14 cellular contexts compared by ENCODE assay signal in genomic region chr19:15810335-15810734, GRCh38. TPM values are rescaled to one million over a fixed set of nuclear protein-coding genes. Genes with fewer than 3 reads are reported as not detected.
DNase-seq lines count a peak whose midpoint lies in the region; ATAC-seq and TF ChIP-seq lines count a peak whose summit lies in the region.
"Had no signal": no experiment of that assay in that cellular context is flagged by ENCODE, and none has a peak within 500 bp of the region (broad histone marks: within the 10 kb centered on the region; RNA-seq: fewer than 3 reads in every experiment).

No MANE protein-coding gene starts in this region.

- no peaks in the 10 kb centered on the region for H4K20me1 ChIP-seq in PC-9 (ENCODE audit: insufficient read depth)

- DNase-seq in heart left ventricle (peak in 1 of 5 donors; percentile 7), Right ventricle myocardium inferior (ENCODE audit: missing footprints) (no peak), PC-9 (peak; percentile 37 to 63), fibroblast of mammary gland (ENCODE audit: low read depth) (peak; percentile 0), vagina (ENCODE audit: extremely low spot score in 2 of 2) (no peak), H7 (no peak), mesothelial cell of epicardium (ENCODE audit: low spot score in 2 of 2, unreplicated experiment in 2 of 2) (no peak)
- DNase-seq: activated CD4-positive, alpha-beta T cell treated with anti-CD3 and anti-CD28 coated beads for 48 hours; islet precursor cell had no signal

- peak in 1 of 4 donors; percentile 32 for ATAC-seq in heart left ventricle
- ATAC-seq in Right ventricle myocardium inferior, result no peak
- no peak for ATAC-seq in GM19397 (IDR thresholded peaks at IDR 0.05; ENCODE audit: unreplicated experiment)
- ATAC-seq: activated naive CD4-positive, alpha-beta T cell treated with anti-CD3 and anti-CD28 coated beads, Interleukin-2, amount 50 U/mL, for 72 hours had no signal

- H3F3A ChIP-seq in PC-9 (ENCODE audit: insufficient read depth, low read depth), result peaks cover 7% of the 10 kb centered on the region; the same call in 1 of the 2 replicates

- H3K27me3 ChIP-seq in heart left ventricle (peaks cover 0 to 28% (median 0%) of the 10 kb centered on the region in 9 donors), PC-9 (ENCODE audit: insufficient read depth, low read depth) (no peaks in the 10 kb centered on the region), vagina (no peaks in the 10 kb centered on the region), H7 (ENCODE audit: control insufficient read depth, insufficient read depth, low read length) (no peaks in the 10 kb centered on the region)

- no peaks in the 10 kb centered on the region for H3K27me3 Mint-ChIP-seq in mesothelial cell of epicardium (ENCODE audit: low read depth)
- H3K27me3 Mint-ChIP-seq: type B pancreatic cell had no signal

- intact Hi-C loops in heart left ventricle (cut with DNase I) (loop anchor here in 8 of 10 donors (1.0 to 10.0 kb wide), 4 partner anchors 176 to 183 kb away; no protein-coding TSS in a partner anchor), Right ventricle myocardium inferior (cut with DNase I) (loop anchor here (1.0 kb wide), 1 partner anchor 181 kb away; no protein-coding TSS in a partner anchor), PC-9 (cut with micrococcal nuclease; ENCODE audit: unreplicated experiment) (loop anchor here (1.0 to 5.0 kb wide), 2 partner anchors 181 to 228 kb away; no protein-coding TSS in a partner anchor), vagina (cut with DNase I) (no loop called here)

- TF ChIP-seq POLR2A in heart left ventricle (IDR thresholded peaks at IDR 0.05), result no peak
- no peak for TF ChIP-seq POLR2A in vagina (IDR thresholded peaks at IDR 0.05)

- POLR2A ChIA-PET in PC-9 (lab: Charles Lee; ENCODE audit: unreplicated experiment), result interaction anchor here (0.6 to 0.7 kb wide), 2 partner anchors 18 to 176 kb away, joined by 3 read pairs; no protein-coding TSS in a partner anchor

- TF ChIP-seq CTCF in heart left ventricle (IDR thresholded peaks at IDR 0.05) (peak; percentile 13 to 58 (median 43)), PC-9 (conservative IDR thresholded peaks at IDR 0.05) (peak; percentile 63), fibroblast of mammary gland (conservative IDR thresholded peaks at IDR 0.05; ENCODE audit: control insufficient read depth, insufficient read depth, low read depth, low read length) (no peak), vagina (IDR thresholded peaks at IDR 0.05) (peak in 2 of 3 experiments; percentile 11 to 38), mesothelial cell of epicardium (IDR thresholded peaks at IDR 0.05; ENCODE audit: unreplicated experiment) (no peak)

- H3K79me2 ChIP-seq in PC-9 (ENCODE audit: low read depth), result no peaks in the 10 kb centered on the region

- H3K27ac ChIP-seq in heart left ventricle (no peak overlapping the region), PC-9 (no peak overlapping the region), vagina (no peak overlapping the region)
- H3K27ac ChIP-seq: KMS-11 had no signal

- no peak overlapping the region for H3K4me3 Mint-ChIP-seq in mesothelial cell of epicardium
- H3K4me3 Mint-ChIP-seq: type B pancreatic cell had no signal

- no TSS peak for BruUV-seq in PC-9 (replicated peaks; lab: Mats Ljungman, UMichigan)

- H3K4me1 ChIP-seq in heart left ventricle (no peaks in the 10 kb centered on the region), PC-9 (replicated peaks; ENCODE audit: insufficient read depth) (peaks cover 6% of the 10 kb centered on the region; the same call in 1 of the 2 replicates), vagina (no peaks in the 10 kb centered on the region)

- H3K36me3 Mint-ChIP-seq in mesothelial cell of epicardium, result no peaks in the 10 kb centered on the region
- H3K36me3 Mint-ChIP-seq: type B pancreatic cell had no signal

- H3K4me2 ChIP-seq in PC-9, result no peak overlapping the region
- H3K4me2 ChIP-seq: KMS-11 had no signal

- H3K27ac Mint-ChIP-seq in mesothelial cell of epicardium, result no peak overlapping the region
- H3K27ac Mint-ChIP-seq: activated naive CD4-positive, alpha-beta T cell treated with anti-CD3 and anti-CD28 coated beads, Interleukin-2, amount 50 U/mL, for 72 hours; type B pancreatic cell had no signal

- H3K4me1 Mint-ChIP-seq in mesothelial cell of epicardium, result no peaks in the 10 kb centered on the region

- H3K9me2 ChIP-seq in PC-9 (ENCODE audit: insufficient read depth), result no peaks in the 10 kb centered on the region

- no peak overlapping the region for H3K4me3 ChIP-seq in heart left ventricle
- H3K4me3 ChIP-seq in PC-9, result no peak overlapping the region
- no peak overlapping the region for H3K4me3 ChIP-seq in fibroblast of mammary gland (ENCODE audit: control insufficient read depth, low read depth, low read length)
- no peak overlapping the region for H3K4me3 ChIP-seq in vagina
- no peak overlapping the region for H3K4me3 ChIP-seq in H7 (ENCODE audit: insufficient read depth, low read depth, low read length)

- H3K9me3 Mint-ChIP-seq in mesothelial cell of epicardium, result peaks cover 64% of the 10 kb centered on the region
- H3K9me3 Mint-ChIP-seq: activated naive CD4-positive, alpha-beta T cell treated with anti-CD3 and anti-CD28 coated beads, Interleukin-2, amount 50 U/mL, for 72 hours had no signal

- 31 to 61% (median 41%) methylated on average over 7 of the region's 7 CpGs for WGBS in heart left ventricle, 4 donors

- no peak overlapping the region for H2AFZ ChIP-seq in PC-9

- CTCF ChIA-PET in PC-9 (lab: Charles Lee), result interaction anchor here (0.5 to 1.2 kb wide), 6 partner anchors 18 to 1217 kb away, joined by 3 to 4 read pairs (median 4); no protein-coding TSS in a partner anchor

- H3K9me3 ChIP-seq in heart left ventricle (no peaks in the 10 kb centered on the region), PC-9 (ENCODE audit: insufficient read depth, low read depth) (no peaks in the 10 kb centered on the region), vagina (no peaks in the 10 kb centered on the region)

- H3K36me3 ChIP-seq in heart left ventricle (no peaks in the 10 kb centered on the region), PC-9 (ENCODE audit: low read depth) (no peaks in the 10 kb centered on the region), vagina (no peaks in the 10 kb centered on the region), H7 (replicated peaks; ENCODE audit: control insufficient read depth, insufficient read depth, low read length) (no peaks in the 10 kb centered on the region)

RNA-seq across cellular contexts. Expression of gene OR10H1, which starts 5.1 kb away (rescaled TPM):
- total RNA-seq in heart left ventricle (under 1 TPM in 1 of 9 donors, not detected in 8; 0.07 TPM), Right ventricle myocardium inferior (not detected), PC-9 (2021) (0.20 TPM in 1 of 2 replicates, not detected in the other), vagina (not detected), mesothelial cell of epicardium (0.04 TPM in 1 of 3 replicates, not detected in the others)
- not detected for polyA plus RNA-seq in heart left ventricle
- not detected in 2 replicates for total RNA-seq in H7 (2014; rRNA removed; shearing (Covaris generic))
- total RNA-seq: osteocyte had no signal

RNA-seq across cellular contexts. Expression of gene OR10H5, which starts 22.9 kb away (rescaled TPM):
- not detected for total RNA-seq in heart left ventricle
- polyA plus RNA-seq in heart left ventricle, result not detected
- total RNA-seq in Right ventricle myocardium inferior, result not detected
- not detected in 2 replicates for total RNA-seq in PC-9 (2021)
- not detected for total RNA-seq in vagina
- total RNA-seq in H7 (2014; rRNA removed; shearing (Covaris generic)), result not detected in 2 replicates
- not detected in 3 replicates for total RNA-seq in mesothelial cell of epicardium
- total RNA-seq: activated naive CD4-positive, alpha-beta T cell treated with anti-CD3 and anti-CD28 coated beads, Interleukin-2, amount 50 U/mL, for 72 hours; osteocyte had no signal

Comparison
In these comparisons a context has a peak if more than half of its experiments do, and no peak if none do; other contexts are left out.
1. DNase-seq: peak in PC-9 (2 of 2) and fibroblast of mammary gland (single experiment); none in Right ventricle myocardium inferior (single experiment), vagina (0 of 2), H7 (single experiment) and mesothelial cell of epicardium (0 of 2).
2. CTCF ChIP-seq: peak in heart left ventricle (12 of 12), PC-9 (single experiment) and vagina (2 of 3); none in fibroblast of mammary gland (single experiment) and mesothelial cell of epicardium (single experiment).